ENCODE assay signal across 2 cellular contexts in the genomic region with DNA sequence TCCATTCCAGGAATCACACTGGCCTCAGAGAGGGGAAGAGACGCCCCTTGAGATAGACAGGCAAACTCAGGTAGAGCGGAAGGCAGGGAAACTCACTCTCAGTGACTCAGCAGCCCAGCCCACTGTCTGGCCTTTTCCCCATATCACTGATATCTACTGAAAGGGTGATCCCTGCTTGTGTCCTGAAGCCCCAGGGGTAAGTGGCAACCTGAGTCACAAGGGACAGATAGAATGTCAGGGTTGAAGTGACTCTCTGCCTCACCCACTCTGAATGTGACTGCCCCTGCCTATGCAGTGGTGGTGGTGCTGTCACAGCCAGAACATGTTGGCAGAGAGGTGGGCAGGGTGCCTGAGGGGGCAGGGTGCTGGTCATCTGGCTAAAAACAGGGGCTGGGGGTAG.
TF ChIP-seq lines count a peak whose summit lies in the region.

No MANE protein-coding gene starts in this region.

TF ChIP-seq in A549, 52 proteins besides CTCF, POLR2A, EP300 and RAD21 (continued from another document):
- TF ChIP-seq, protein P1, sequence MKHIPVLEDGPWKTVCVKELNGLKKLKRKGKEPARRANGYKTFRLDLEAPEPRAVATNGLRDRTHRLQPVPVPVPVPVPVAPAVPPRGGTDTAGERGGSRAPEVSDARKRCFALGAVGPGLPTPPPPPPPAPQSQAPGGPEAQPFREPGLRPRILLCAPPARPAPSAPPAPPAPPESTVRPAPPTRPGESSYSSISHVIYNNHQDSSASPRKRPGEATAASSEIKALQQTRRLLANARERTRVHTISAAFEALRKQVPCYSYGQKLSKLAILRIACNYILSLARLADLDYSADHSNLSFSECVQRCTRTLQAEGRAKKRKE (CRISPR knock-in tag; IDR thresholded peaks at IDR 0.05; ENCODE audit: low read depth): 0 out of 2 replicates have a peak, but pooled peaks have one; percentile 13
- TF ChIP-seq CBX2 (IDR thresholded peaks at IDR 0.05; ENCODE audit: borderline replicate concordance, low read depth): no peak
- TF ChIP-seq RARB (CRISPR knock-in tag; IDR thresholded peaks at IDR 0.05): no peak
- no peak for TF ChIP-seq FOSL2 (IDR thresholded peaks at IDR 0.05)
- peak; percentile 38 for TF ChIP-seq FOSL2 (CRISPR knock-in tag; IDR thresholded peaks at IDR 0.05)
- peak; percentile 21; the same call in 1 of the 2 replicates for TF ChIP-seq GATA3 (IDR thresholded peaks at IDR 0.05; ENCODE audit: borderline replicate concordance)
- no peak for TF ChIP-seq KDM5A (IDR thresholded peaks at IDR 0.05)
- no peak for TF ChIP-seq CEBPB (IDR thresholded peaks at IDR 0.05)
- peak; percentile 34 for TF ChIP-seq MAFK (IDR thresholded peaks at IDR 0.05; ENCODE audit: partially characterized antibody)

TF ChIP-seq in HEK293, 187 proteins besides CTCF, POLR2A, EP300 and RAD21 (continued from another document):
- TF ChIP-seq, protein P2, sequence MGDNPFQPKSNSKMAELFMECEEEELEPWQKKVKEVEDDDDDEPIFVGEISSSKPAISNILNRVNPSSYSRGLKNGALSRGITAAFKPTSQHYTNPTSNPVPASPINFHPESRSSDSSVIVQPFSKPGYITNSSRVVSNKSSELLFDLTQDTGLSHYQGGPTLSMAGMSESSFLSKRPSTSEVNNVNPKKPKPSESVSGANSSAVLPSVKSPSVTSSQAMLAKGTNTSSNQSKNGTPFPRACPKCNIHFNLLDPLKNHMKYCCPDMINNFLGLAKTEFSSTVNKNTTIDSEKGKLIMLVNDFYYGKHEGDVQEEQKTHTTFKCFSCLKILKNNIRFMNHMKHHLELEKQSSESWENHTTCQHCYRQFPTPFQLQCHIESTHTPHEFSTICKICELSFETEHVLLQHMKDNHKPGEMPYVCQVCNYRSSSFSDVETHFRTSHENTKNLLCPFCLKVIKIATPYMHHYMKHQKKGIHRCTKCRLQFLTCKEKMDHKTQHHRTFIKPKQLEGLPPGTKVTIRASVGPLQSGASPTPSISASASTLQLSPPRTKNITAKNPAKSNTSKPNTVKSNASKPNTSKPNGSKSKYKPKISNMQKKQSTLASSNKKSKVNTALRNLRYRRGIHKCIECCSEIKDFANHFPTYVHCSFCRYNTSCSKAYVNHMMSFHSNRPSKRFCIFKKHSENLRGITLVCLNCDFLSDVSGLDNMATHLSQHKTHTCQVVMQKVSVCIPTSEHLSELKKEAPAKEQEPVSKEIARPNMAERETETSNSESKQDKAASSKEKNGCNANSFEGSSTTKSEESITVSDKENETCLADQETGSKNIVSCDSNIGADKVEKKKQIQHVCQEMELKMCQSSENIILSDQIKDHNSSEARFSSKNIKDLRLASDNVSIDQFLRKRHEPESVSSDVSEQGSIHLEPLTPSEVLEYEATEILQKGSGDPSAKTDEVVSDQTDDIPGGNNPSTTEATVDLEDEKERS (tag by site-specific recombination; IDR thresholded peaks at IDR 0.05): no peak
- TF ChIP-seq ZNF211 (tag by site-specific recombination; IDR thresholded peaks at IDR 0.05; ENCODE audit: low read depth): no peak
- peak; percentile 37; the same call in 1 of the 2 replicates for TF ChIP-seq ZNF600 (tag by site-specific recombination; IDR thresholded peaks at IDR 0.05)
- TF ChIP-seq, protein P3, sequence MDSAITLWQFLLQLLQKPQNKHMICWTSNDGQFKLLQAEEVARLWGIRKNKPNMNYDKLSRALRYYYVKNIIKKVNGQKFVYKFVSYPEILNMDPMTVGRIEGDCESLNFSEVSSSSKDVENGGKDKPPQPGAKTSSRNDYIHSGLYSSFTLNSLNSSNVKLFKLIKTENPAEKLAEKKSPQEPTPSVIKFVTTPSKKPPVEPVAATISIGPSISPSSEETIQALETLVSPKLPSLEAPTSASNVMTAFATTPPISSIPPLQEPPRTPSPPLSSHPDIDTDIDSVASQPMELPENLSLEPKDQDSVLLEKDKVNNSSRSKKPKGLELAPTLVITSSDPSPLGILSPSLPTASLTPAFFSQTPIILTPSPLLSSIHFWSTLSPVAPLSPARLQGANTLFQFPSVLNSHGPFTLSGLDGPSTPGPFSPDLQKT (IDR thresholded peaks at IDR 0.05; ENCODE audit: borderline replicate concordance, low read depth, low read length): no peak
- TF ChIP-seq ZBTB8A (tag by site-specific recombination; IDR thresholded peaks at IDR 0.05): no peak
- peak; percentile 60 for TF ChIP-seq EGR2 (tag by site-specific recombination; IDR thresholded peaks at IDR 0.05; ENCODE audit: low read depth)
- TF ChIP-seq ZNF214 (tag by site-specific recombination; IDR thresholded peaks at IDR 0.05; ENCODE audit: borderline replicate concordance): no peak
- no peak for TF ChIP-seq ZNF777 (tag by site-specific recombination; IDR thresholded peaks at IDR 0.05; ENCODE audit: borderline replicate concordance)
- TF ChIP-seq, protein P4, sequence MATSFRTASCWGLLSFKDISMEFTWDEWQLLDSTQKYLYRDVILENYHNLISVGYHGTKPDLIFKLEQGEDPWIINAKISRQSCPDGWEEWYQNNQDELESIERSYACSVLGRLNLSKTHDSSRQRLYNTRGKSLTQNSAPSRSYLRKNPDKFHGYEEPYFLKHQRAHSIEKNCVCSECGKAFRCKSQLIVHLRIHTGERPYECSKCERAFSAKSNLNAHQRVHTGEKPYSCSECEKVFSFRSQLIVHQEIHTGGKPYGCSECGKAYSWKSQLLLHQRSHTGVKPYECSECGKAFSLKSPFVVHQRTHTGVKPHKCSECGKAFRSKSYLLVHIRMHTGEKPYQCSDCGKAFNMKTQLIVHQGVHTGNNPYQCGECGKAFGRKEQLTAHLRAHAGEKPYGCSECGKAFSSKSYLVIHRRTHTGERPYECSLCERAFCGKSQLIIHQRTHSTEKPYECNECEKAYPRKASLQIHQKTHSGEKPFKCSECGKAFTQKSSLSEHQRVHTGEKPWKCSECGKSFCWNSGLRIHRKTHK (tag by site-specific recombination; IDR thresholded peaks at IDR 0.05): no peak
- TF ChIP-seq ZNF623 (tag by site-specific recombination; IDR thresholded peaks at IDR 0.05): no peak
- TF ChIP-seq HOXC10 (CRISPR knock-in tag; IDR thresholded peaks at IDR 0.05): no peak
- no peak for TF ChIP-seq RBAK (tag by site-specific recombination; IDR thresholded peaks at IDR 0.05)
- TF ChIP-seq, protein P5, sequence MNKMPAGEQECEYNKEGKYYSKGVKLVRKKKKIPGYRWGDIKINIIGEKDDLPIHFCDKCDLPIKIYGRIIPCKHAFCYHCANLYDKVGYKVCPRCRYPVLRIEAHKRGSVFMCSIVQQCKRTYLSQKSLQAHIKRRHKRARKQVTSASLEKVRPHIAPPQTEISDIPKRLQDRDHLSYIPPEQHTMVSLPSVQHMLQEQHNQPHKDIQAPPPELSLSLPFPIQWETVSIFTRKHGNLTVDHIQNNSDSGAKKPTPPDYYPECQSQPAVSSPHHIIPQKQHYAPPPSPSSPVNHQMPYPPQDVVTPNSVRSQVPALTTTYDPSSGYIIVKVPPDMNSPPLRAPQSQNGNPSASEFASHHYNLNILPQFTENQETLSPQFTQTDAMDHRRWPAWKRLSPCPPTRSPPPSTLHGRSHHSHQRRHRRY (tag by site-specific recombination; IDR thresholded peaks at IDR 0.05): no peak
- 0 out of 2 replicates have a peak, but pooled peaks have one; percentile 18 for TF ChIP-seq ZIC2 (tag by site-specific recombination; IDR thresholded peaks at IDR 0.05)
- TF ChIP-seq, protein P6, sequence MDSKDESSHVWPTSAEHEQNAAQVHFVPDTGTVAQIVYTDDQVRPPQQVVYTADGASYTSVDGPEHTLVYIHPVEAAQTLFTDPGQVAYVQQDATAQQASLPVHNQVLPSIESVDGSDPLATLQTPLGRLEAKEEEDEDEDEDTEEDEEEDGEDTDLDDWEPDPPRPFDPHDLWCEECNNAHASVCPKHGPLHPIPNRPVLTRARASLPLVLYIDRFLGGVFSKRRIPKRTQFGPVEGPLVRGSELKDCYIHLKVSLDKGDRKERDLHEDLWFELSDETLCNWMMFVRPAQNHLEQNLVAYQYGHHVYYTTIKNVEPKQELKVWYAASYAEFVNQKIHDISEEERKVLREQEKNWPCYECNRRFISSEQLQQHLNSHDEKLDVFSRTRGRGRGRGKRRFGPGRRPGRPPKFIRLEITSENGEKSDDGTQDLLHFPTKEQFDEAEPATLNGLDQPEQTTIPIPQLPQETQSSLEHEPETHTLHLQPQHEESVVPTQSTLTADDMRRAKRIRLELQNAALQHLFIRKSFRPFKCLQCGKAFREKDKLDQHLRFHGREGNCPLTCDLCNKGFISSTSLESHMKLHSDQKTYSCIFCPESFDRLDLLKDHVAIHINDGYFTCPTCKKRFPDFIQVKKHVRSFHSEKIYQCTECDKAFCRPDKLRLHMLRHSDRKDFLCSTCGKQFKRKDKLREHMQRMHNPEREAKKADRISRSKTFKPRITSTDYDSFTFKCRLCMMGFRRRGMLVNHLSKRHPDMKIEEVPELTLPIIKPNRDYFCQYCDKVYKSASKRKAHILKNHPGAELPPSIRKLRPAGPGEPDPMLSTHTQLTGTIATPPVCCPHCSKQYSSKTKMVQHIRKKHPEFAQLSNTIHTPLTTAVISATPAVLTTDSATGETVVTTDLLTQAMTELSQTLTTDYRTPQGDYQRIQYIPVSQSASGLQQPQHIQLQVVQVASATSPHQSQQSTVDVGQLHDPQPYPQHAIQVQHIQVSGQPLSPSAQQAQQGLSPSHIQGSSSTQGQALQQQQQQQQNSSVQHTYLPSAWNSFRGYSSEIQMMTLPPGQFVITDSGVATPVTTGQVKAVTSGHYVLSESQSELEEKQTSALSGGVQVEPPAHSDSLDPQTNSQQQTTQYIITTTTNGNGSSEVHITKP (tag by site-specific recombination; IDR thresholded peaks at IDR 0.05): no peak
- no peak for TF ChIP-seq ZNF335 (tag by site-specific recombination; conservative IDR thresholded peaks at IDR 0.05)
- no peak for TF ChIP-seq ZNF768 (tag by site-specific recombination; IDR thresholded peaks at IDR 0.05)
- no peak for TF ChIP-seq ZNF37A (tag by site-specific recombination; IDR thresholded peaks at IDR 0.05)
- TF ChIP-seq SP7 (tag by site-specific recombination; IDR thresholded peaks at IDR 0.05): no peak
- TF ChIP-seq ZNF274 (IDR thresholded peaks at IDR 0.05; ENCODE audit: low read length): no peak
- TF ChIP-seq ZNF274 (tag by site-specific recombination; IDR thresholded peaks at IDR 0.05; ENCODE audit: borderline replicate concordance): no peak
- TF ChIP-seq ZNF140 (tag by site-specific recombination; IDR thresholded peaks at IDR 0.05): no peak
- no peak for TF ChIP-seq ZNF571 (tag by site-specific recombination; IDR thresholded peaks at IDR 0.05)
- no peak for TF ChIP-seq ZEB2 (tag by site-specific recombination; IDR thresholded peaks at IDR 0.05)
